Comparison of ENCODE assay signal across 14 cellular contexts in the genomic region with DNA sequence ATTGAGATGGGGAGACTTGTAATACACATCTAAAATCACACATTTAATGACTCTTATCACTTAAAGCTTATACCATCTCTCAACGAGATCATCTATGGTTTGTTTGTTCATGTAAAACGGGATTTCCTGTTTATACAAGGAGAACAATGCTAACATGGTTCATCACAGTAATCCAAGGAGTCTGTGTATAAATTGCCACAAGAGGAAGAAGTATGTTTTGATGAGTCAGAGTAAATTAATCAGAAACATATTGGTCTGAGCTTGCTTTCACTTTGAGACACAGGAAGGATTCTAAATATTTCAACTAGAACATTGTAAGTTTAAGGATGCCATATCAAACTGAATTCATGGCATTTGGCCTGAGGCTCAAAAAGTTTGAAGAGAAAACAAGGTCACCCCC.
DNase-seq lines count a peak whose midpoint lies in the region; ATAC-seq and TF ChIP-seq lines count a peak whose summit lies in the region.
"Had no signal": no experiment of that assay in that cellular context is flagged by ENCODE, and none has a peak within 500 bp of the region (broad histone marks: within the 10 kb centered on the region; RNA-seq: fewer than 3 reads in every experiment).

No MANE protein-coding gene starts in this region.

- no peak overlapping the region for H3K4me3 ChIP-seq in hepatocyte
- H3K4me3 ChIP-seq: right atrium auricular region, tibial nerve had no signal

- H3K27ac ChIP-seq in hepatocyte: no peak overlapping the region
- H3K27ac ChIP-seq: HL-60, right atrium auricular region, tibial nerve had no signal

- no peak overlapping the region for H3K4me2 ChIP-seq in hepatocyte

- 32% methylated on average over 2 of the region's 2 CpGs for WGBS in hepatocyte (ENCODE audit: low lambda C conversion rate, missing lambda C conversion rate)

- H3K36me3 ChIP-seq in hepatocyte (replicated peaks; ENCODE audit: insufficient read depth, low read depth): no peaks in the 10 kb centered on the region
- H3K36me3 ChIP-seq: right atrium auricular region, tibial nerve had no signal

- no peaks in the 10 kb centered on the region for H3K4me1 ChIP-seq in hepatocyte (ENCODE audit: insufficient read depth)
- H3K4me1 ChIP-seq: right atrium auricular region, tibial nerve had no signal

- ATAC-seq in SK-N-SH treated with all-trans-retinoic acid at 6 μM for 48 hours (peak; percentile 72), HG03039 (IDR thresholded peaks at IDR 0.05; ENCODE audit: unreplicated experiment) (no peak), HG03457 (IDR thresholded peaks at IDR 0.05; ENCODE audit: unreplicated experiment) (no peak)
- ATAC-seq: CD8-positive, alpha-beta T cell had no signal

- H2AFZ ChIP-seq in hepatocyte: no peak overlapping the region

- DNase-seq in AG09319 (ENCODE audit: extremely low read depth, low read depth) (peak; percentile 52), HPDE6-E6E7 (ENCODE audit: extremely low spot score) (peak; percentile 5), fibroblast of the conjunctiva (ENCODE audit: low read depth) (peak; percentile 53), SIG-M5 (lab: John Stamatoyannopoulos, UW) (no peak), hepatocyte (ENCODE audit: low spot score) (no peak)
- DNase-seq: CD8-positive, alpha-beta T cell; effector CD4-positive, alpha-beta T cell; NCI-H1417 treated with DMSO at 0.1 percent for 48 hours had no signal

- TF ChIP-seq CTCF in AG09319 (IDR thresholded peaks at IDR 0.05; ENCODE audit: low read depth, low read length) (no peak), hepatocyte (IDR thresholded peaks at IDR 0.05; ENCODE audit: poor library complexity) (no peak)

- H3K9me3 ChIP-seq in hepatocyte (ENCODE audit: low read depth): no peaks in the 10 kb centered on the region
- H3K9me3 ChIP-seq: right atrium auricular region, tibial nerve had no signal

- no peaks in the 10 kb centered on the region for H3K9me2 ChIP-seq in hepatocyte (replicated peaks; ENCODE audit: insufficient read depth)

- H3K27me3 ChIP-seq in hepatocyte: no peaks in the 10 kb centered on the region
- H3K27me3 ChIP-seq: right atrium auricular region, tibial nerve had no signal

- H3K79me2 ChIP-seq in hepatocyte: no peaks in the 10 kb centered on the region

- no peaks in the 10 kb centered on the region for H4K20me1 ChIP-seq in hepatocyte (ENCODE audit: insufficient read depth, poor library complexity, severe bottlenecking)

TF ChIP-seq in SK-N-SH treated with all-trans-retinoic acid at 6 μM for 48 hours, 23 proteins besides CTCF, POLR2A, EP300 and RAD21:
- TF ChIP-seq ZNF70 (CRISPR knock-in tag; IDR thresholded peaks at IDR 0.05) (no peak), ARNTL (CRISPR knock-in tag; IDR thresholded peaks at IDR 0.05; ENCODE audit: borderline replicate concordance, low read depth) (no peak), PPARA (CRISPR knock-in tag; IDR thresholded peaks at IDR 0.05; ENCODE audit: borderline replicate concordance) (no peak)

Comparison
In these comparisons a context has a peak if more than half of its experiments do, and no peak if none do; other contexts are left out.
1. DNase-seq: peak in AG09319 (single experiment), HPDE6-E6E7 (single experiment) and fibroblast of the conjunctiva (single experiment); none in SIG-M5 (single experiment) and hepatocyte (single experiment).